In genomic region chrX:95509474-95509873, GRCh38 we compare ENCODE assay signal across 28 cellular contexts.
"Had no signal": no experiment of that assay in that cellular context is flagged by ENCODE, and none has a peak within 500 bp of the region (broad histone marks: within the 10 kb centered on the region; RNA-seq: fewer than 3 reads in every experiment).

No MANE protein-coding gene starts in this region.

- H3K4me3 ChIP-seq: coronary artery, dorsolateral prefrontal cortex, esophagus muscularis mucosa, esophagus squamous epithelium, gastrocnemius medialis, gastroesophageal sphincter, heart left ventricle, heart right ventricle, hepatocyte had no signal

- H3K27me3 ChIP-seq: esophagus muscularis mucosa, esophagus squamous epithelium, foreskin keratinocyte, gastrocnemius medialis, gastroesophageal sphincter, heart left ventricle, heart right ventricle, hepatocyte had no signal

- H3K4me1 ChIP-seq: esophagus muscularis mucosa, foreskin keratinocyte, gastrocnemius medialis, gastroesophageal sphincter, heart left ventricle, heart right ventricle had no signal

- H3K9me3 Mint-ChIP-seq: dendritic cell treated with granulocyte-macrophage colony-stimulating factor and Interleukin-4, amounts not matched to agents 40 ng/mL and 50 ng/mL, for 4 days; effector memory CD8-positive, alpha-beta T cell; endodermal cell had no signal

- DNase-seq: cortex of kidney; dermis blood vessel endothelial cell; dorsolateral prefrontal cortex; effector CD4-positive, alpha-beta T cell; effector CD8-positive, alpha-beta T cell; effector memory CD4-positive, alpha-beta T cell; effector memory CD8-positive, alpha-beta T cell; endodermal cell; erythroblast; esophagus squamous epithelium; foreskin fibroblast; foreskin keratinocyte; foreskin melanocyte; gastrocnemius medialis; glutamatergic neuron; head of caudate nucleus; heart left ventricle; heart right ventricle; hippocampal formation had no signal

- H3K27ac Mint-ChIP-seq: dendritic cell treated with granulocyte-macrophage colony-stimulating factor and Interleukin-4, amounts not matched to agents 40 ng/mL and 50 ng/mL, for 4 days; effector memory CD8-positive, alpha-beta T cell; endodermal cell had no signal

- H3K79me2 ChIP-seq: hepatocyte had no signal

- FAIRE-seq: endometrium, endothelial cell of umbilical vein had no signal

- H3K27me3 Mint-ChIP-seq: dendritic cell treated with granulocyte-macrophage colony-stimulating factor and Interleukin-4, amounts not matched to agents 40 ng/mL and 50 ng/mL, for 4 days; effector memory CD8-positive, alpha-beta T cell had no signal

- H3K4me3 Mint-ChIP-seq: dendritic cell treated with granulocyte-macrophage colony-stimulating factor and Interleukin-4, amounts not matched to agents 40 ng/mL and 50 ng/mL, for 4 days; effector memory CD8-positive, alpha-beta T cell; endodermal cell had no signal

- H3K9me3 ChIP-seq: esophagus muscularis mucosa, esophagus squamous epithelium, gastrocnemius medialis, gastroesophageal sphincter had no signal

- H2AFZ ChIP-seq: hepatocyte had no signal

- ATAC-seq: effector memory CD8-positive, alpha-beta T cell; esophagus mucosa; foreskin keratinocyte; gastrocnemius medialis; gastroesophageal sphincter; heart left ventricle; heart right ventricle had no signal

- H3K4me2 ChIP-seq: hepatocyte had no signal

- H3K27ac ChIP-seq: coronary artery, dorsolateral prefrontal cortex, epithelial cell of prostate, esophagus muscularis mucosa, esophagus squamous epithelium, foreskin keratinocyte, gastrocnemius medialis, gastroesophageal sphincter, heart left ventricle, heart right ventricle, hepatocyte had no signal

- H3K36me3 ChIP-seq: esophagus muscularis mucosa, esophagus squamous epithelium, gastrocnemius medialis, gastroesophageal sphincter, heart left ventricle, heart right ventricle had no signal

- H3K4me1 Mint-ChIP-seq: endodermal cell had no signal
